ENCODE assay signal across 9 cellular contexts in the genomic region with DNA sequence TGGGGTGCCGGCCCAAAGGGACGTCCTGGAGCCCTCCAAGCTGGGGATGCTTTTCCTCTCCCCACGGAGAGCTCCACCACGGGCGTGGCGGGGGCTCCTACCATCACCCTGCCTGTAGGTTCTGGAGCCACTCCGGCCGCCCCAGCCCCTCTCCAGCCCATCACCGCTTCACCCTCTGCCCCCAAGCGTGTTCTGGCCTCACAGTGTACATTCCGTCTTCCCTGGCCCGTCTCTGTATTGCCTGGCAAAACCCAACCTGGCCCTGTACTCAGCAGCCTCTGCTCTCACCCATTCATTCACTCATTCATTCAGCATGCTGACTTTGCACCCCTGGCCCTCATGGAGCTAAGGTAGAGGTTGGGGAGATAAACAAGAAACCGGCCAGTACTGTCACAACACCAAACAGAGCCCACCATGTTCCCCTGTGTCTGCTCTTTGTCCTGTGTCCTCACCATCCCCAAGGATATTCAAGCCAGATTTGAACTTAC. TPM values are rescaled to one million over a fixed set of nuclear protein-coding genes. Genes with fewer than 3 reads are reported as not detected.
DNase-seq lines count a peak whose midpoint lies in the region; ATAC-seq and TF ChIP-seq lines count a peak whose summit lies in the region.
"Had no signal": no experiment of that assay in that cellular context is flagged by ENCODE, and none has a peak within 500 bp of the region (broad histone marks: within the 10 kb centered on the region; RNA-seq: fewer than 3 reads in every experiment).

No MANE protein-coding gene starts in this region.

- H3K4me3 Mint-ChIP-seq in Caco-2 (ENCODE audit: unreplicated experiment) (peak overlapping the region; percentile 72), endothelial cell (ENCODE audit: unreplicated experiment) (peak overlapping the region; percentile 87)

- POLR2A ChIA-PET in Caco-2 (lab: Charles Lee) = interaction anchor here (0.6 kb wide), 1 partner anchor 77 kb away, joined by 3 read pairs; no protein-coding TSS in a partner anchor

- H3K79me2 ChIP-seq in OCI-LY3 (ENCODE audit: low read length) = peaks cover 18% of the 10 kb centered on the region; the same call in 1 of the 2 replicates

- H3K36me3 ChIP-seq in Caco-2 (ENCODE audit: control insufficient read depth, insufficient read depth, low read length) (no peaks in the 10 kb centered on the region), OCI-LY3 (replicated peaks; ENCODE audit: low read depth, low read length) (peaks cover 13% of the 10 kb centered on the region), ovary (no peaks in the 10 kb centered on the region)

- peak overlapping the region; percentile 68 for H3K27ac Mint-ChIP-seq in Caco-2 (ENCODE audit: unreplicated experiment)
- H3K27ac Mint-ChIP-seq in endothelial cell (ENCODE audit: unreplicated experiment) = peak overlapping the region; percentile 67

- intact Hi-C loops in Caco-2 (cut with micrococcal nuclease; ENCODE audit: unreplicated experiment) = loop anchor here (1.0 kb wide), 2 partner anchors 15 to 91 kb away; no protein-coding TSS in a partner anchor
- intact Hi-C loops in ovary (cut with DNase I) = no loop called here

- H2AFZ ChIP-seq in OCI-LY3 (ENCODE audit: low read depth, low read length) = no peak overlapping the region

- H3K9me3 ChIP-seq in Caco-2 (no peaks in the 10 kb centered on the region), OCI-LY3 (ENCODE audit: insufficient read depth, low read length) (no peaks in the 10 kb centered on the region), ovary (no peaks in the 10 kb centered on the region)

- 24 to 33% (median 27%) methylated on average over 12 to 13 of the region's 13 CpGs for WGBS in ovary, 3 donors

- H3K4me1 ChIP-seq in Caco-2 = 0 out of 2 replicates have a peak, but pooled peaks cover 5% of the 10 kb centered on the region
- peaks cover 19% of the 10 kb centered on the region for H3K4me1 ChIP-seq in OCI-LY3 (ENCODE audit: low read length)
- H3K4me1 ChIP-seq in ovary (ENCODE audit: insufficient read depth) = peaks cover 4% of the 10 kb centered on the region

- CTCF ChIA-PET in Caco-2 (lab: Charles Lee) = interaction anchor here (0.7 to 1.0 kb wide), 3 partner anchors 21 to 93 kb away, joined by 4 to 6 read pairs (median 5); no protein-coding TSS in a partner anchor

- no peak for TF ChIP-seq POLR2A in ovary (IDR thresholded peaks at IDR 0.05)

- H3K27me3 Mint-ChIP-seq in Caco-2 (ENCODE audit: insufficient read depth, unreplicated experiment) = no peaks in the 10 kb centered on the region
- peaks cover 18% of the 10 kb centered on the region for H3K27me3 Mint-ChIP-seq in endothelial cell (ENCODE audit: unreplicated experiment)

- no peaks in the 10 kb centered on the region for H3K9me3 Mint-ChIP-seq in Caco-2 (ENCODE audit: unreplicated experiment)
- no peaks in the 10 kb centered on the region for H3K9me3 Mint-ChIP-seq in endothelial cell (ENCODE audit: unreplicated experiment)

- H3K27ac ChIP-seq in OCI-LY3 (ENCODE audit: low read length) = no peak overlapping the region
- peak overlapping the region; percentile 83 to 94 for H3K27ac ChIP-seq in ovary

- ATAC-seq in HG03135 (IDR thresholded peaks at IDR 0.05; ENCODE audit: unreplicated experiment) (no peak), HG03039 (IDR thresholded peaks at IDR 0.05; ENCODE audit: unreplicated experiment) (no peak)

- peak overlapping the region; percentile 84 for H3K4me3 ChIP-seq in Caco-2 (ENCODE audit: low read depth, low read length)
- peak overlapping the region; percentile 98 for H3K4me3 ChIP-seq in OCI-LY3 (ENCODE audit: low read length)
- peak overlapping the region; percentile 61 for H3K4me3 ChIP-seq in ovary

- no peak for DNase-seq in Caco-2
- DNase-seq in endothelial cell (ENCODE audit: low spot score) = no peak
- DNase-seq in ovary = no peak
- no peak for DNase-seq in NK-92 (lab: John Stamatoyannopoulos, UW; ENCODE audit: unreplicated experiment)
- no peak for DNase-seq in NCI-H446 treated with DMSO at 0.1 percent for 48 hours (lab: John Stamatoyannopoulos, UW)
- DNase-seq: SHP77 treated with DMSO at 0.1 percent for 48 hours had no signal

- H3K4me1 Mint-ChIP-seq in Caco-2 (ENCODE audit: low read depth, unreplicated experiment) (peaks cover 6% of the 10 kb centered on the region), endothelial cell (ENCODE audit: unreplicated experiment) (peaks cover 15% of the 10 kb centered on the region)

- H4K20me1 ChIP-seq in OCI-LY3 (ENCODE audit: insufficient read depth, low read length) = no peaks in the 10 kb centered on the region

- TF ChIP-seq CTCF in Caco-2 (IDR thresholded peaks at IDR 0.05; ENCODE audit: insufficient read depth in 1 of 2, low read depth in 1 of 2, low read length in 1 of 2, severe bottlenecking in 1 of 2, unreplicated experiment in 1 of 2) (no peak), OCI-LY3 (IDR thresholded peaks at IDR 0.05; ENCODE audit: low read depth, low read length) (no peak), endothelial cell (IDR thresholded peaks at IDR 0.05; ENCODE audit: unreplicated experiment) (no peak), ovary (IDR thresholded peaks at IDR 0.05) (no peak)

- H3K36me3 Mint-ChIP-seq in Caco-2 (ENCODE audit: insufficient read depth, unreplicated experiment) (peaks cover 46% of the 10 kb centered on the region), endothelial cell (ENCODE audit: low read depth, unreplicated experiment) (peaks cover 12% of the 10 kb centered on the region)

- peak overlapping the region; percentile 98 for H3K4me2 ChIP-seq in OCI-LY3 (ENCODE audit: low read length)

- H3K27me3 ChIP-seq in Caco-2 (replicated peaks; ENCODE audit: control insufficient read depth, insufficient read depth, low read length) (no peaks in the 10 kb centered on the region), OCI-LY3 (ENCODE audit: low read depth, low read length) (no peaks in the 10 kb centered on the region), ovary (no peaks in the 10 kb centered on the region)

- no peak for TF ChIP-seq EP300 in ovary (IDR thresholded peaks at IDR 0.05)

- peak overlapping the region; percentile 99 for H3K9ac ChIP-seq in OCI-LY3 (ENCODE audit: low read length)

- no TSS peak for BruUV-seq in Caco-2 (replicated peaks; lab: Mats Ljungman, UMichigan)

RNA-seq across cellular contexts. Expression of a gene that starts 20.3 kb away (rescaled TPM):
- 28.5 and 29.9 TPM in 2 replicates for total RNA-seq in Caco-2 (2022)
- total RNA-seq in endothelial cell (ENCODE audit: unreplicated experiment) = 165 TPM
- 100 to 1,000 TPM in 1 of 7 donors, 10 to 100 TPM in 6; 50.2 to 177 (median 72.3) TPM for total RNA-seq in ovary
- 10 to 100 TPM in 1 of 2 donors, 1 to 10 TPM in 1; 9.1 to 46.7 TPM for polyA plus RNA-seq in ovary

RNA-seq across cellular contexts. Expression of a gene that starts 37.2 kb away (rescaled TPM):
- not detected in 2 replicates for total RNA-seq in Caco-2 (2022)
- not detected for total RNA-seq in endothelial cell (ENCODE audit: unreplicated experiment)
- total RNA-seq in ovary = not detected
- not detected for polyA plus RNA-seq in ovary

RNA-seq across cellular contexts. Expression of a gene that starts 47.0 kb away (rescaled TPM):
- total RNA-seq in Caco-2 (2022) = 91.0 and 94.1 TPM in 2 replicates
- 81.7 TPM for total RNA-seq in endothelial cell (ENCODE audit: unreplicated experiment)
- total RNA-seq in ovary = 10 to 100 TPM; 37.0 to 68.6 (median 58.1) TPM
- 10 to 100 TPM; 24.1 to 75.8 TPM for polyA plus RNA-seq in ovary
